Comparison of ENCODE assay signal across 8 cellular contexts in genomic region chr6:6556738-6557503, GRCh38. TPM values are rescaled to one million over a fixed set of nuclear protein-coding genes. Genes with fewer than 3 reads are reported as not detected.
A peak's percentile ranks its signal among the peaks of the same experiment; 100 is the strongest.
DNase-seq lines count a peak whose midpoint lies in the region; ATAC-seq and TF ChIP-seq lines count a peak whose summit lies in the region.

No MANE protein-coding gene starts in this region.

- peaks cover 6% of the 10 kb centered on the region for H3K27me3 Mint-ChIP-seq in H9 (ENCODE audit: low read depth)

- H2BK120ac ChIP-seq in H9 (ENCODE audit: low read depth, low read length, poor library complexity, severe bottlenecking) (no peak overlapping the region), trophoblast cell (ENCODE audit: insufficient read depth, low read length, poor library complexity) (no peak overlapping the region)

- H3K27ac ChIP-seq in H9 (ENCODE audit: insufficient read length, low read depth, low read length), result no peak overlapping the region
- no peak overlapping the region for H3K27ac ChIP-seq in trophoblast cell (ENCODE audit: low read depth, low read length)

- H3T11ph ChIP-seq in H9 (ENCODE audit: low read length), result no peak overlapping the region

- H3K4me2 ChIP-seq in H9 (ENCODE audit: insufficient read depth, insufficient read length, low read length), result no peak overlapping the region
- no peak overlapping the region for H3K4me2 ChIP-seq in trophoblast cell (ENCODE audit: low read length)

- H3K18ac ChIP-seq in H9 (ENCODE audit: insufficient read length, low read depth, low read length), result no peak overlapping the region
- H3K18ac ChIP-seq in trophoblast cell (ENCODE audit: low read length), result no peak overlapping the region

- H2BK12ac ChIP-seq in H9 (ENCODE audit: insufficient read length, low read depth, low read length) (no peak overlapping the region), trophoblast cell (ENCODE audit: low read length) (no peak overlapping the region)

- no peak overlapping the region for H2BK15ac ChIP-seq in H9 (ENCODE audit: low read depth, low read length)

- no peak overlapping the region for H4K5ac ChIP-seq in H9 (ENCODE audit: insufficient read length, low read depth, low read length)

- no peak overlapping the region for H2BK20ac ChIP-seq in H9 (ENCODE audit: low read depth, low read length, poor library complexity, severe bottlenecking)

- no peaks in the 10 kb centered on the region for H3K36me3 Mint-ChIP-seq in H9 (ENCODE audit: insufficient read depth in 1 of 3, low read depth in 3 of 3)

- no peaks in the 10 kb centered on the region for H3K9me3 ChIP-seq in H9 (ENCODE audit: control insufficient read depth, low read depth, low read length)
- no peaks in the 10 kb centered on the region for H3K9me3 ChIP-seq in trophoblast cell (ENCODE audit: insufficient read depth, low read depth, low read length)

- H3K27me3 ChIP-seq in H9 (ENCODE audit: insufficient read depth, low read length) (no peaks in the 10 kb centered on the region), trophoblast cell (ENCODE audit: insufficient read depth, low read length) (no peaks in the 10 kb centered on the region)

- H2AFZ ChIP-seq in H9 (ENCODE audit: low read length) (no peak overlapping the region), trophoblast cell (ENCODE audit: insufficient read depth, low read length, poor library complexity) (no peak overlapping the region)

- peaks cover 0 to 2% of the 10 kb centered on the region in 2 experiments; a peak in 2 of 4 replicates for H3K4me1 Mint-ChIP-seq in H9

- peak; percentile 98 for TF ChIP-seq CTCF in H9 (conservative IDR thresholded peaks at IDR 0.05)
- TF ChIP-seq CTCF in foreskin fibroblast (IDR thresholded peaks at IDR 0.05; ENCODE audit: low read depth, low read length), result peak; percentile 67

- no peaks in the 10 kb centered on the region for H3K79me1 ChIP-seq in H9 (ENCODE audit: insufficient read depth, low read depth, low read length, poor library complexity, severe bottlenecking)
- no peaks in the 10 kb centered on the region for H3K79me1 ChIP-seq in trophoblast cell (ENCODE audit: low read length)

- no peak overlapping the region for H3K56ac ChIP-seq in H9 (ENCODE audit: insufficient read length, low read depth, low read length)

- WGBS in H9 (ENCODE audit: extremely low coverage, insufficient read length, low lambda C conversion rate), result no CpG with 5 or more reads among the region's 10 CpGs
- no CpG with 5 or more reads among the region's 10 CpGs for WGBS in trophoblast cell (ENCODE audit: extremely low coverage, insufficient coverage, insufficient read length)

- H3K36me3 ChIP-seq in trophoblast cell (ENCODE audit: control insufficient read depth in 1 of 2, insufficient read depth in 2 of 2, low read length in 2 of 2), result no peaks in the 10 kb centered on the region

- no peak overlapping the region for H3K4ac ChIP-seq in H9 (ENCODE audit: low read depth, low read length)
- no peak overlapping the region for H3K4ac ChIP-seq in trophoblast cell (ENCODE audit: low read depth, low read length)

- H4K8ac ChIP-seq in H9 (replicated peaks; ENCODE audit: insufficient read length, low read depth, low read length), result no peak overlapping the region
- H4K8ac ChIP-seq in trophoblast cell (ENCODE audit: low read depth, low read length), result no peak overlapping the region

- no peak overlapping the region for H2AK5ac ChIP-seq in H9 (ENCODE audit: insufficient read length, low read length)
- no peak overlapping the region for H2AK5ac ChIP-seq in trophoblast cell (ENCODE audit: low read length)

- H4K20me1 ChIP-seq in H9 (ENCODE audit: control insufficient read depth, insufficient read depth, insufficient read length), result no peaks in the 10 kb centered on the region

- H3K4me3 Mint-ChIP-seq in H9, result no peak overlapping the region; a peak in 2 of 5 replicates

- no peaks in the 10 kb centered on the region for H3K4me1 ChIP-seq in H9 (ENCODE audit: insufficient read depth, low read length)
- no peaks in the 10 kb centered on the region for H3K4me1 ChIP-seq in trophoblast cell (ENCODE audit: control insufficient read depth in 1 of 2, insufficient read depth in 2 of 2, low read length in 2 of 2)

- ATAC-seq in HG03139 (IDR thresholded peaks at IDR 0.05; ENCODE audit: unreplicated experiment) (no peak), HG02981 (IDR thresholded peaks at IDR 0.05; ENCODE audit: unreplicated experiment) (no peak)

- H3K9me3 Mint-ChIP-seq in H9, result no peaks in the 10 kb centered on the region

- no peak overlapping the region for H3K23ac ChIP-seq in H9 (ENCODE audit: insufficient read length, low read depth, low read length)
- H3K23ac ChIP-seq in trophoblast cell (ENCODE audit: low read length), result no peak overlapping the region

- H3K4me3 ChIP-seq in foreskin fibroblast (ENCODE audit: low read depth in 1 of 2, low read length in 2 of 2) (no peak overlapping the region), trophoblast cell (ENCODE audit: low read depth, low read length) (no peak overlapping the region)

- peak; percentile 89 for DNase-seq in DMS 273 (lab: John Stamatoyannopoulos, UW; ENCODE audit: unreplicated experiment)
- DNase-seq in H9, result peak; percentile 79
- peak; percentile 51 for DNase-seq in NCI-H748 treated with DMSO at 0.1 percent for 48 hours (lab: John Stamatoyannopoulos, UW)
- peak; percentile 32 for DNase-seq in activated T-cell treated with anti-CD3 and anti-CD28 coated beads for 4 hours
- no peak for DNase-seq in foreskin fibroblast
- peak; percentile 51 to 66 for DNase-seq in trophoblast cell

- no peak overlapping the region for H3K14ac ChIP-seq in H9 (ENCODE audit: insufficient read depth, low read length)
- H3K14ac ChIP-seq in trophoblast cell (ENCODE audit: low read length), result no peak overlapping the region

- H2BK5ac ChIP-seq in H9 (ENCODE audit: insufficient read length, low read length), result no peak overlapping the region
- no peak overlapping the region for H2BK5ac ChIP-seq in trophoblast cell (ENCODE audit: low read depth, low read length, poor library complexity)

- no peak overlapping the region for H4K12ac ChIP-seq in trophoblast cell (ENCODE audit: low read depth, low read length)

- no peaks in the 10 kb centered on the region for H3K79me2 ChIP-seq in H9 (ENCODE audit: insufficient read depth, low read length)
- no peaks in the 10 kb centered on the region for H3K79me2 ChIP-seq in trophoblast cell (ENCODE audit: control insufficient read depth, insufficient read depth, low read length, poor library complexity)

- no peaks in the 10 kb centered on the region for H3K23me2 ChIP-seq in H9 (ENCODE audit: insufficient read length, low read depth, low read length, poor library complexity, severe bottlenecking)

- H3K27ac Mint-ChIP-seq in H9, result no peak overlapping the region

- H4K91ac ChIP-seq in H9 (ENCODE audit: insufficient read length, low read depth, low read length), result no peak overlapping the region
- H4K91ac ChIP-seq in trophoblast cell (ENCODE audit: low read depth, low read length), result no peak overlapping the region

- no peak overlapping the region for H3K9ac ChIP-seq in H9 (ENCODE audit: extremely low read depth, insufficient read length, low read length)
- no peak overlapping the region for H3K9ac ChIP-seq in trophoblast cell (ENCODE audit: low read length)

RNA-seq across cellular contexts. Expression of gene LY86, which starts 31.6 kb away (rescaled TPM):
- total RNA-seq in H9 (2021), result not detected in 2 replicates
- not detected in 2 replicates for polyA plus RNA-seq in trophoblast cell (2013)

Comparison
In these comparisons a context has a peak if more than half of its experiments do, and no peak if none do; other contexts are left out.
1. DNase-seq: peak in DMS 273 (single experiment), H9 (single experiment), NCI-H748 treated with DMSO at 0.1 percent for 48 hours (single experiment), activated T-cell treated with anti-CD3 and anti-CD28 coated beads for 4 hours (single experiment) and trophoblast cell (2 of 2); none in foreskin fibroblast (0 of 2).